Comparison of ENCODE assay signal across 17 cellular contexts in the genomic region with DNA sequence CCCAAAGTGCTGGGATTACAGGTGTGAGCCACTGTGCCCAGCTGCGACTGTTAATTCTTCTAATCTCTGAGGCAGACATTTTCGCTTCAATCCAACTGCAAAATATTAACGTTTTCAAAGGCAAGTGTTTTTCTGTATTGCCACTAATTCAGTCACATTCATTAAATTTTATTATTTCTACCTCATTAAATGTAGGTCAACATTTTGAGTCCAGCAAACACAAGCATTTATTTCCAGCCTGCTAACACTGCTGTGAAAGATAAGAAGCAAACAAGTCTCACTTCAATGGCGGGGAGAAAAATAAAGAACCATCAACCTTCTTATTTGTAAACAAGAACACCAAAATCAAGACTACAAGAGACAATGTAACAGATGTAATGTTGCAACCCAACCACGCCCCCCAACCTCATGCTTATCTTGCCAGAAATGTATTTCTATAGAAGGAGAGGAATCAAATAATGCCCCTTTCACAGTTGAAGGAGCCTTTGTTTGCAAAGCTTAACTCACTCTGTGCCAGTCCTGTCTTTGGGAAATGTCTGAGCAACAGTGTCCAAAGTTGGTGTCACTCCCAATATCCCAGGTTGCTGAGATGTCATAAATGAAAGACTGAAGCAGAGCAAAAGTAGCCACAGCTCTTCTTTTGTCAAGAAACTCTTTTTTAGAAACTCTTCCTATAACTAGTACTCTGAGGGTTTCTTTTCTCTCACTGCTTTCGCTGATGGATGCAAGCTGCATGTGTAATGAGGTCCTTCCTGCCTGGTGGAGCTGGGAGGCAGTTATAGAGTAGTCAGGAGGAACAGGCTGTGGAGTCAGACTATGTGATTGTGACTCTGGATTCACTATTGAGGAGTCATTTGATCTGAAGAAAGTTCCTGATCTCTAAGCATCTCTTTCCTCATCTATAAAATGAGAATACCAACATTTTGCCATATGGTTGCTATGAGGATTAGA. TPM values are rescaled to one million over a fixed set of nuclear protein-coding genes. Genes with fewer than 3 reads are reported as not detected.
DNase-seq lines count a peak whose midpoint lies in the region; ATAC-seq and TF ChIP-seq lines count a peak whose summit lies in the region.
"Had no signal": no experiment of that assay in that cellular context is flagged by ENCODE, and none has a peak within 500 bp of the region (broad histone marks: within the 10 kb centered on the region; RNA-seq: fewer than 3 reads in every experiment).

No MANE protein-coding gene starts in this region.

- H3K36me3 Mint-ChIP-seq in activated CD8-positive, alpha-beta T cell treated with anti-CD3 and anti-CD28 coated beads for 36 hours (ENCODE audit: low read depth): peaks cover 62% of the 10 kb centered on the region
- H3K36me3 Mint-ChIP-seq in activated CD8-positive, alpha-beta T cell treated with anti-CD3 and anti-CD28 coated beads, Interleukin-2, amount 10 ng/mL, durations not matched to agents 7 days and 5 days (ENCODE audit: low read depth): peaks cover 73% of the 10 kb centered on the region
- peaks cover 12% of the 10 kb centered on the region for H3K36me3 Mint-ChIP-seq in T-helper 17 cell (ENCODE audit: low read depth)

- no peak for ATAC-seq in activated CD8-positive, alpha-beta T cell treated with anti-CD3 and anti-CD28 coated beads for 36 hours
- ATAC-seq in activated CD8-positive, alpha-beta T cell treated with anti-CD3 and anti-CD28 coated beads, Interleukin-2, amount 10 ng/mL, durations not matched to agents 7 days and 5 days: no peak
- no peak for ATAC-seq in T-helper 17 cell
- ATAC-seq in stimulated activated naive CD8-positive, alpha-beta T cell treated with anti-CD3 and anti-CD28 coated beads, Interleukin-15, amount 100 ng/mL, for 72 hours: no peak
- ATAC-seq: gastrocnemius medialis had no signal

- no peaks in the 10 kb centered on the region for H3K27me3 Mint-ChIP-seq in activated CD8-positive, alpha-beta T cell treated with anti-CD3 and anti-CD28 coated beads for 36 hours
- H3K27me3 Mint-ChIP-seq in activated CD8-positive, alpha-beta T cell treated with anti-CD3 and anti-CD28 coated beads, Interleukin-2, amount 10 ng/mL, durations not matched to agents 7 days and 5 days (ENCODE audit: low read depth): no peaks in the 10 kb centered on the region
- H3K27me3 Mint-ChIP-seq in T-helper 17 cell: no peaks in the 10 kb centered on the region
- no peaks in the 10 kb centered on the region for H3K27me3 Mint-ChIP-seq in stimulated activated naive CD8-positive, alpha-beta T cell treated with anti-CD3 and anti-CD28 coated beads, Interleukin-15, amount 100 ng/mL, for 72 hours
- H3K27me3 Mint-ChIP-seq: activated CD4-positive, alpha-beta T cell treated with anti-CD3 and anti-CD28 coated beads, Interleukin-2, amount 10 ng/mL, durations not matched to agents 7 days and 5 days; naive B cell had no signal

- peaks cover 79% of the 10 kb centered on the region for H3K4me1 Mint-ChIP-seq in activated CD8-positive, alpha-beta T cell treated with anti-CD3 and anti-CD28 coated beads for 36 hours (ENCODE audit: low read depth)
- peaks cover 74% of the 10 kb centered on the region for H3K4me1 Mint-ChIP-seq in activated CD8-positive, alpha-beta T cell treated with anti-CD3 and anti-CD28 coated beads, Interleukin-2, amount 10 ng/mL, durations not matched to agents 7 days and 5 days (ENCODE audit: low read depth)
- peaks cover 59% of the 10 kb centered on the region for H3K4me1 Mint-ChIP-seq in T-helper 17 cell
- peaks cover 79% of the 10 kb centered on the region for H3K4me1 Mint-ChIP-seq in stimulated activated naive CD8-positive, alpha-beta T cell treated with anti-CD3 and anti-CD28 coated beads, Interleukin-15, amount 100 ng/mL, for 72 hours

- no peak overlapping the region for H3K4me3 Mint-ChIP-seq in activated CD8-positive, alpha-beta T cell treated with anti-CD3 and anti-CD28 coated beads for 36 hours
- H3K4me3 Mint-ChIP-seq in activated CD8-positive, alpha-beta T cell treated with anti-CD3 and anti-CD28 coated beads, Interleukin-2, amount 10 ng/mL, durations not matched to agents 7 days and 5 days: no peak overlapping the region
- peak overlapping the region; percentile 33 for H3K4me3 Mint-ChIP-seq in T-helper 17 cell
- H3K4me3 Mint-ChIP-seq in stimulated activated naive CD8-positive, alpha-beta T cell treated with anti-CD3 and anti-CD28 coated beads, Interleukin-15, amount 100 ng/mL, for 72 hours: peak overlapping the region; percentile 4 to 19
- H3K4me3 Mint-ChIP-seq: activated CD4-positive, alpha-beta T cell treated with anti-CD3 and anti-CD28 coated beads, Interleukin-2, amount 10 ng/mL, durations not matched to agents 7 days and 5 days; CD14-positive monocyte had no signal

- no peak for TF ChIP-seq CTCF in activated CD8-positive, alpha-beta T cell treated with anti-CD3 and anti-CD28 coated beads for 36 hours (IDR thresholded peaks at IDR 0.05)
- TF ChIP-seq CTCF in coronary artery (IDR thresholded peaks at IDR 0.05) (no peak), GM10266 (IDR thresholded peaks at IDR 0.05; ENCODE audit: control insufficient read depth, insufficient read depth, low read depth, missing control alignments) (no peak)

- H3K4me3 ChIP-seq in coronary artery: no peak overlapping the region
- H3K4me3 ChIP-seq: gastrocnemius medialis, prostate gland, SJSA1 had no signal

- H3K9me3 ChIP-seq in T-helper 17 cell (ENCODE audit: control insufficient read depth, low read length, poor library complexity, severe bottlenecking): no peaks in the 10 kb centered on the region
- H3K9me3 ChIP-seq: gastrocnemius medialis, prostate gland, SJSA1 had no signal

- peak overlapping the region; percentile 78 for H3K27ac Mint-ChIP-seq in activated CD8-positive, alpha-beta T cell treated with anti-CD3 and anti-CD28 coated beads for 36 hours
- no peak overlapping the region for H3K27ac Mint-ChIP-seq in activated CD8-positive, alpha-beta T cell treated with anti-CD3 and anti-CD28 coated beads, Interleukin-2, amount 10 ng/mL, durations not matched to agents 7 days and 5 days
- H3K27ac Mint-ChIP-seq in T-helper 17 cell: peak overlapping the region; percentile 82
- peak overlapping the region in 1 of 2 donors; percentile 63 for H3K27ac Mint-ChIP-seq in stimulated activated naive CD8-positive, alpha-beta T cell treated with anti-CD3 and anti-CD28 coated beads, Interleukin-15, amount 100 ng/mL, for 72 hours
- H3K27ac Mint-ChIP-seq: activated CD4-positive, alpha-beta T cell treated with anti-CD3 and anti-CD28 coated beads, Interleukin-2, amount 10 ng/mL, durations not matched to agents 7 days and 5 days had no signal

- CTCF ChIA-PET in activated CD8-positive, alpha-beta T cell treated with anti-CD3 and anti-CD28 coated beads for 36 hours (lab: Charles Lee): no interaction called here
- CTCF ChIA-PET in activated CD8-positive, alpha-beta T cell treated with anti-CD3 and anti-CD28 coated beads, Interleukin-2, amount 10 ng/mL, durations not matched to agents 7 days and 5 days (lab: Charles Lee): interaction anchor here (1.1 kb wide), 1 partner anchor 29 kb away, joined by 3 read pairs; no protein-coding TSS in a partner anchor

- intact Hi-C loops in activated CD8-positive, alpha-beta T cell treated with anti-CD3 and anti-CD28 coated beads for 36 hours (cut with micrococcal nuclease): no loop called here
- intact Hi-C loops in head of caudate nucleus (cut with DNase I): no loop called here

- DNase-seq in activated CD8-positive, alpha-beta T cell treated with anti-CD3 and anti-CD28 coated beads for 36 hours: no peak
- no peak for DNase-seq in activated CD8-positive, alpha-beta T cell treated with anti-CD3 and anti-CD28 coated beads, Interleukin-2, amount 10 ng/mL, durations not matched to agents 7 days and 5 days
- DNase-seq in T-helper 17 cell (no peak), head of caudate nucleus (peak in 23 of 42 donors; percentile 21 to 78 (median 52)), middle frontal gyrus (ENCODE audit: extremely low spot score, low spot score) (no peak), coronary artery (ENCODE audit: low spot score) (no peak), GM10266 (ENCODE audit: extremely low spot score) (no peak)
- DNase-seq in stimulated activated naive CD8-positive, alpha-beta T cell treated with anti-CD3 and anti-CD28 coated beads, Interleukin-15, amount 100 ng/mL, for 72 hours: no peak
- DNase-seq: activated CD4-positive, alpha-beta T cell treated with anti-CD3 and anti-CD28 coated beads, Interleukin-2, amount 10 ng/mL, durations not matched to agents 7 days and 5 days; gastrocnemius medialis; naive B cell; NCI-H1092 treated with DMSO at 0.1 percent for 48 hours; NCI-H748 treated with DMSO at 0.1 percent for 48 hours had no signal

- POLR2A ChIA-PET in activated CD8-positive, alpha-beta T cell treated with anti-CD3 and anti-CD28 coated beads for 36 hours (lab: Charles Lee): interaction anchor here (0.6 to 1.5 kb wide), 3 partner anchors 84 to 1539 kb away, joined by 3 to 5 read pairs (median 3); no protein-coding TSS in a partner anchor
- POLR2A ChIA-PET in activated CD8-positive, alpha-beta T cell treated with anti-CD3 and anti-CD28 coated beads, Interleukin-2, amount 10 ng/mL, durations not matched to agents 7 days and 5 days (lab: Charles Lee): interaction anchor here (1.8 kb wide), 1 partner anchor 9 kb away, joined by 5 read pairs; a partner anchor contains a TSS

- peaks cover 7% of the 10 kb centered on the region for H3K9me3 Mint-ChIP-seq in activated CD8-positive, alpha-beta T cell treated with anti-CD3 and anti-CD28 coated beads for 36 hours
- H3K9me3 Mint-ChIP-seq in activated CD8-positive, alpha-beta T cell treated with anti-CD3 and anti-CD28 coated beads, Interleukin-2, amount 10 ng/mL, durations not matched to agents 7 days and 5 days (ENCODE audit: insufficient read depth): peaks cover 3% of the 10 kb centered on the region
- H3K9me3 Mint-ChIP-seq in stimulated activated naive CD8-positive, alpha-beta T cell treated with anti-CD3 and anti-CD28 coated beads, Interleukin-15, amount 100 ng/mL, for 72 hours: peaks cover 0 to 3% of the 10 kb centered on the region in 2 donors
- H3K9me3 Mint-ChIP-seq: CD14-positive monocyte had no signal

- no peak overlapping the region for H3K27ac ChIP-seq in coronary artery
- H3K27ac ChIP-seq: gastrocnemius medialis, KMS-11, prostate gland, SJSA1 had no signal

RNA-seq across cellular contexts. Expression of a gene that starts 8.6 kb away (rescaled TPM):
- total RNA-seq in activated CD8-positive, alpha-beta T cell treated with anti-CD3 and anti-CD28 coated beads for 36 hours: 100 to 1,000 TPM; 191 to 198 TPM
- 100 to 1,000 TPM; 343 to 344 TPM for total RNA-seq in activated CD8-positive, alpha-beta T cell treated with anti-CD3 and anti-CD28 coated beads, Interleukin-2, amount 10 ng/mL, durations not matched to agents 7 days and 5 days
- total RNA-seq in T-helper 17 cell: 100 to 1,000 TPM; 185 to 233 TPM

Comparison
In these comparisons a context has a peak if more than half of its experiments do, and no peak if none do; other contexts are left out.
1. DNase-seq: peak in head of caudate nucleus (23 of 42); none in activated CD8-positive, alpha-beta T cell treated with anti-CD3 and anti-CD28 coated beads for 36 hours (single experiment), activated CD8-positive, alpha-beta T cell treated with anti-CD3 and anti-CD28 coated beads, Interleukin-2, amount 10 ng/mL, durations not matched to agents 7 days and 5 days (single experiment), T-helper 17 cell (0 of 3), stimulated activated naive CD8-positive, alpha-beta T cell treated with anti-CD3 and anti-CD28 coated beads, Interleukin-15, amount 100 ng/mL, for 72 hours (0 of 2), middle frontal gyrus (single experiment), coronary artery (single experiment) and GM10266 (single experiment).
2. H3K4me3 Mint-ChIP-seq: peak in T-helper 17 cell (single experiment) and stimulated activated naive CD8-positive, alpha-beta T cell treated with anti-CD3 and anti-CD28 coated beads, Interleukin-15, amount 100 ng/mL, for 72 hours (2 of 2); none in activated CD8-positive, alpha-beta T cell treated with anti-CD3 and anti-CD28 coated beads for 36 hours (single experiment) and activated CD8-positive, alpha-beta T cell treated with anti-CD3 and anti-CD28 coated beads, Interleukin-2, amount 10 ng/mL, durations not matched to agents 7 days and 5 days (single experiment).